Comparison of ENCODE assay signal across 8 cellular contexts in genomic region chr14:89276424-89276975, GRCh38.
DNase-seq lines count a peak whose midpoint lies in the region; ATAC-seq and TF ChIP-seq lines count a peak whose summit lies in the region.

No MANE protein-coding gene starts in this region.

- H2AK5ac ChIP-seq in mesendoderm (ENCODE audit: low read length) = no peak overlapping the region

- H3K4me2 ChIP-seq in smooth muscle cell (no peak overlapping the region), mesendoderm (ENCODE audit: low read length) (no peak overlapping the region)

- H3K36me3 ChIP-seq in CD8-positive, alpha-beta T cell (ENCODE audit: insufficient read depth, low read length) = peaks cover 6% of the 10 kb centered on the region
- no peaks in the 10 kb centered on the region for H3K36me3 ChIP-seq in smooth muscle cell (ENCODE audit: low read depth)
- H3K36me3 ChIP-seq in mesendoderm (ENCODE audit: control insufficient read depth, insufficient read depth, low read length) = no peaks in the 10 kb centered on the region
- H3K36me3 ChIP-seq in body of pancreas (replicated peaks in 1 of 2; ENCODE audit: insufficient read depth in 1 of 2, low read depth in 2 of 2) = peaks cover 0 to 2% of the 10 kb centered on the region in 2 donors

- H3K27ac Mint-ChIP-seq in CD8-positive, alpha-beta T cell = peak overlapping the region; percentile 53

- no peak overlapping the region for H3K4me3 ChIP-seq in CD8-positive, alpha-beta T cell (ENCODE audit: low read depth, low read length)
- H3K4me3 ChIP-seq in smooth muscle cell = no peak overlapping the region
- no peak overlapping the region for H3K4me3 ChIP-seq in mesendoderm (ENCODE audit: low read length)
- H3K4me3 ChIP-seq in body of pancreas = no peak overlapping the region

- H3K56ac ChIP-seq in mesendoderm (ENCODE audit: low read length) = no peak overlapping the region

- H4K20me1 ChIP-seq in smooth muscle cell (ENCODE audit: low read depth) = peaks cover 25% of the 10 kb centered on the region

- 47% methylated on average over 3 of the region's 3 CpGs for WGBS in smooth muscle cell (ENCODE audit: low lambda C conversion rate)
- WGBS in mesendoderm (ENCODE audit: extremely low coverage, insufficient coverage, low lambda C conversion rate) = no CpG with 5 or more reads among the region's 3 CpGs
- 74 to 94% methylated on average over 3 of the region's 3 CpGs for WGBS in body of pancreas, 2 donors

- H3K23ac ChIP-seq in mesendoderm (ENCODE audit: low read length) = no peak overlapping the region

- no peak overlapping the region for H3K4ac ChIP-seq in mesendoderm (ENCODE audit: low read depth, low read length)

- H3K27ac ChIP-seq in CD8-positive, alpha-beta T cell (ENCODE audit: low read depth, low read length) = no peak overlapping the region
- peak overlapping the region; percentile 64 for H3K27ac ChIP-seq in smooth muscle cell (ENCODE audit: low read depth)
- no peak overlapping the region for H3K27ac ChIP-seq in mesendoderm (ENCODE audit: low read depth, low read length)
- H3K27ac ChIP-seq in body of pancreas = no peak overlapping the region

- peaks cover 73% of the 10 kb centered on the region for H3K4me1 Mint-ChIP-seq in CD8-positive, alpha-beta T cell (ENCODE audit: low read depth)

- H3K27me3 Mint-ChIP-seq in CD8-positive, alpha-beta T cell (ENCODE audit: low read depth) = no peaks in the 10 kb centered on the region

- no peak overlapping the region for H2BK15ac ChIP-seq in mesendoderm (replicated peaks; ENCODE audit: low read depth)

- H3K36me3 Mint-ChIP-seq in CD8-positive, alpha-beta T cell = peaks cover 51% of the 10 kb centered on the region

- no peaks in the 10 kb centered on the region for H3K9me3 ChIP-seq in CD8-positive, alpha-beta T cell (ENCODE audit: low read length)
- H3K9me3 ChIP-seq in smooth muscle cell (replicated peaks; ENCODE audit: low read depth) = no peaks in the 10 kb centered on the region
- H3K9me3 ChIP-seq in body of pancreas = no peaks in the 10 kb centered on the region

- DNase-seq in CD8-positive, alpha-beta T cell = peak in 4 of 7 experiments; percentile 7 to 44 (median 12)
- DNase-seq in activated T-cell treated with anti-CD3 and anti-CD28 coated beads for 48 hours (ENCODE audit: low read depth) (peak; percentile 80), smooth muscle cell (lab: John Stamatoyannopoulos, UW; ENCODE audit: unreplicated experiment) (no peak), NCI-H2081 treated with DMSO at 0.1 percent for 48 hours (lab: John Stamatoyannopoulos, UW) (no peak), mesendoderm (no peak), body of pancreas (no peak)

- H2BK120ac ChIP-seq in mesendoderm (ENCODE audit: low read depth, low read length) = no peak overlapping the region

- POLR2A ChIA-PET in CD8-positive, alpha-beta T cell (lab: Charles Lee) = no interaction called here

- ATAC-seq in CD8-positive, alpha-beta T cell = peak; percentile 26
- ATAC-seq in GM19438 (IDR thresholded peaks at IDR 0.05; ENCODE audit: low read depth, unreplicated experiment) (peak; percentile 88), HG03457 (IDR thresholded peaks at IDR 0.05; ENCODE audit: unreplicated experiment) (peak; percentile 96), body of pancreas (no peak)

- no peak overlapping the region for H3K4me3 Mint-ChIP-seq in CD8-positive, alpha-beta T cell

- no peak overlapping the region for H4K8ac ChIP-seq in mesendoderm (ENCODE audit: low read depth, low read length)

- H4K5ac ChIP-seq in mesendoderm (ENCODE audit: low read length) = no peak overlapping the region

- no peak overlapping the region for H2BK5ac ChIP-seq in mesendoderm (ENCODE audit: low read length)

- H3F3A ChIP-seq in smooth muscle cell (ENCODE audit: low read depth) = peaks cover 3% of the 10 kb centered on the region

- H3K79me2 ChIP-seq in smooth muscle cell (ENCODE audit: low read depth) (peaks cover 5% of the 10 kb centered on the region), mesendoderm (ENCODE audit: control insufficient read depth, insufficient read depth, low read length) (peaks cover 18% of the 10 kb centered on the region)

- H3K79me1 ChIP-seq in mesendoderm (ENCODE audit: low read length) = peaks cover 11% of the 10 kb centered on the region

- CTCF ChIA-PET in CD8-positive, alpha-beta T cell (lab: Charles Lee) = no interaction called here

- H2AFZ ChIP-seq in smooth muscle cell (ENCODE audit: low read depth) = no peak overlapping the region

- no peak for TF ChIP-seq POLR2A in body of pancreas (IDR thresholded peaks at IDR 0.05)

- H3K9ac ChIP-seq in smooth muscle cell (ENCODE audit: low read depth) (no peak overlapping the region), mesendoderm (ENCODE audit: low read length) (no peak overlapping the region)

- no peaks in the 10 kb centered on the region for H3K4me1 ChIP-seq in CD8-positive, alpha-beta T cell (ENCODE audit: insufficient read depth, low read length)
- peaks cover 19% of the 10 kb centered on the region for H3K4me1 ChIP-seq in smooth muscle cell (ENCODE audit: low read depth)
- H3K4me1 ChIP-seq in mesendoderm (ENCODE audit: control insufficient read depth, low read depth, low read length) = no peaks in the 10 kb centered on the region
- H3K4me1 ChIP-seq in body of pancreas = no peaks in the 10 kb centered on the region

- no peak overlapping the region for H3K18ac ChIP-seq in mesendoderm (ENCODE audit: low read length)

- intact Hi-C loops in CD8-positive, alpha-beta T cell (cut with DNase I, micrococcal nuclease) = no loop called here
- intact Hi-C loops in body of pancreas (cut with DNase I) = no loop called here

- no peaks in the 10 kb centered on the region for H3K9me3 Mint-ChIP-seq in CD8-positive, alpha-beta T cell

- no peaks in the 10 kb centered on the region for H3K27me3 ChIP-seq in CD8-positive, alpha-beta T cell (ENCODE audit: insufficient read depth, low read length)
- no peaks in the 10 kb centered on the region for H3K27me3 ChIP-seq in smooth muscle cell (ENCODE audit: low read depth)
- H3K27me3 ChIP-seq in mesendoderm (ENCODE audit: insufficient read depth, low read length, poor library complexity) = no peaks in the 10 kb centered on the region
- H3K27me3 ChIP-seq in body of pancreas = no peaks in the 10 kb centered on the region

- no peak for TF ChIP-seq CTCF in CD8-positive, alpha-beta T cell (IDR thresholded peaks at IDR 0.05)
- TF ChIP-seq CTCF in smooth muscle cell (IDR thresholded peaks at IDR 0.05; ENCODE audit: borderline replicate concordance, insufficient read depth, poor library complexity, severe bottlenecking) = no peak
- TF ChIP-seq CTCF in body of pancreas (IDR thresholded peaks at IDR 0.05) = no peak

Comparison
In these comparisons a context has a peak if more than half of its experiments do, and no peak if none do; other contexts are left out.
1. DNase-seq: peak in CD8-positive, alpha-beta T cell (4 of 7) and activated T-cell treated with anti-CD3 and anti-CD28 coated beads for 48 hours (single experiment); none in smooth muscle cell (single experiment), NCI-H2081 treated with DMSO at 0.1 percent for 48 hours (single experiment), mesendoderm (single experiment) and body of pancreas (0 of 4).